ENCODE assay signal across 22 cellular contexts in the genomic region with DNA sequence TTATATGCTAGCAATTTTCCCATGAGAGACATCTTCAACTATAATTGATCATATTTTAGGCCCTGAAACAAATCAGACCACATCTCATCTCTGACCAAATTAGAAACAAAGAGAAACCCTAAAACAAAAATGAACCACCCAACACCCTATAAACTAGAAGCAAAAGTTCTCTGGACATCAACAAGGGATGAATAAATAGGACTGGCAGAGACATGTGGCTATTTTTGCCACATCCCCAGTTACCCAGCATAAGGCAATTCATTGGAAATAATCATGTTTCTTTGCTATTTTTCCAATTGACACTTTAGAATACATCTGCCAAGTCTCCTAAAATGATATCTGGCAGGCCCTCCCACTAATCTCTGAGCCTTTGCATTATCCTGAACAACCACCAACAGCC. TPM values are rescaled to one million over a fixed set of nuclear protein-coding genes. Genes with fewer than 3 reads are reported as not detected.
"Had no signal": no experiment of that assay in that cellular context is flagged by ENCODE, and none has a peak within 500 bp of the region (broad histone marks: within the 10 kb centered on the region; RNA-seq: fewer than 3 reads in every experiment).

No MANE protein-coding gene starts in this region.

- H3K4me2 ChIP-seq: neural progenitor cell had no signal

- H3K27ac ChIP-seq: esophagus squamous epithelium, left lung, neural progenitor cell, right atrium auricular region, upper lobe of right lung had no signal

- H3K27me3 ChIP-seq: esophagus squamous epithelium, left lung, neural progenitor cell, right atrium auricular region, upper lobe of right lung had no signal

- H3K9me3 Mint-ChIP-seq: activated CD4-positive, alpha-beta memory T cell treated with anti-CD3 and anti-CD28 coated beads for 36 hours; activated naive CD4-positive, alpha-beta T cell treated with anti-CD3 and anti-CD28 coated beads for 36 hours; effector memory CD8-positive, alpha-beta T cell; naive B cell; neural progenitor cell; stimulated activated naive CD8-positive, alpha-beta T cell treated with anti-CD3 and anti-CD28 coated beads, Interleukin-15, Interleukin-2, amounts not matched to agents 100 ng/mL and 50 ng/mL, for 24 hours had no signal

- H3K4me3 Mint-ChIP-seq: activated CD4-positive, alpha-beta memory T cell treated with anti-CD3 and anti-CD28 coated beads for 36 hours; activated CD4-positive, alpha-beta T cell treated with anti-CD3 and anti-CD28 coated beads for 36 hours; activated naive CD4-positive, alpha-beta T cell treated with anti-CD3 and anti-CD28 coated beads for 36 hours; effector memory CD8-positive, alpha-beta T cell; neural progenitor cell; stimulated activated naive CD8-positive, alpha-beta T cell treated with anti-CD3 and anti-CD28 coated beads, Interleukin-15, Interleukin-2, amounts not matched to agents 100 ng/mL and 50 ng/mL, for 24 hours; WTC11 had no signal

- H3K36me3 ChIP-seq: esophagus squamous epithelium, left lung, neural progenitor cell, right atrium auricular region, thoracic aorta, upper lobe of right lung had no signal

- DNase-seq: activated CD4-positive, alpha-beta memory T cell treated with anti-CD3 and anti-CD28 coated beads for 36 hours; activated CD4-positive, alpha-beta T cell treated with anti-CD3 and anti-CD28 coated beads for 36 hours; activated naive CD4-positive, alpha-beta T cell treated with anti-CD3 and anti-CD28 coated beads for 36 hours; activated T-cell treated with anti-CD3 and anti-CD28 coated beads for 4 hours; aorta; effector memory CD8-positive, alpha-beta T cell; esophagus squamous epithelium; islet precursor cell; left lung; mucosa of descending colon; naive B cell; upper lobe of right lung had no signal

- H2AFZ ChIP-seq: neural progenitor cell had no signal

- H3K36me3 Mint-ChIP-seq: activated CD4-positive, alpha-beta memory T cell treated with anti-CD3 and anti-CD28 coated beads for 36 hours had no signal

- H3K9me3 ChIP-seq: esophagus squamous epithelium, left lung, mucosa of descending colon, right atrium auricular region, thoracic aorta, upper lobe of right lung had no signal

- H3K9ac ChIP-seq: neural progenitor cell had no signal

- H3K4me3 ChIP-seq: esophagus squamous epithelium, left lung, mucosa of descending colon, neural progenitor cell, right atrium auricular region, skin epidermis, thoracic aorta, upper lobe of right lung had no signal

- H3K27ac Mint-ChIP-seq: activated CD4-positive, alpha-beta memory T cell treated with anti-CD3 and anti-CD28 coated beads for 36 hours; activated CD4-positive, alpha-beta T cell treated with anti-CD3 and anti-CD28 coated beads for 36 hours; activated naive CD4-positive, alpha-beta T cell treated with anti-CD3 and anti-CD28 coated beads for 36 hours; effector memory CD8-positive, alpha-beta T cell; neural progenitor cell; progenitor cell of endocrine pancreas; stimulated activated naive CD8-positive, alpha-beta T cell treated with anti-CD3 and anti-CD28 coated beads, Interleukin-15, Interleukin-2, amounts not matched to agents 100 ng/mL and 50 ng/mL, for 24 hours; WTC11 had no signal

- H3K27me3 Mint-ChIP-seq: activated CD4-positive, alpha-beta memory T cell treated with anti-CD3 and anti-CD28 coated beads for 36 hours; activated CD4-positive, alpha-beta T cell treated with anti-CD3 and anti-CD28 coated beads for 36 hours; effector memory CD8-positive, alpha-beta T cell; naive B cell; progenitor cell of endocrine pancreas; stimulated activated naive CD8-positive, alpha-beta T cell treated with anti-CD3 and anti-CD28 coated beads, Interleukin-15, Interleukin-2, amounts not matched to agents 100 ng/mL and 50 ng/mL, for 24 hours had no signal

- ATAC-seq: activated CD4-positive, alpha-beta T cell treated with anti-CD3 and anti-CD28 coated beads for 36 hours; effector memory CD8-positive, alpha-beta T cell; left lung; mucosa of descending colon; upper lobe of right lung; WTC11 had no signal

RNA-seq across cellular contexts. Expression of gene EQTN, which starts 53.4 kb away (rescaled TPM):
- total RNA-seq: activated CD4-positive, alpha-beta memory T cell treated with anti-CD3 and anti-CD28 coated beads for 36 hours; activated CD4-positive, alpha-beta T cell treated with anti-CD3 and anti-CD28 coated beads for 36 hours; activated naive CD4-positive, alpha-beta T cell treated with anti-CD3 and anti-CD28 coated beads for 36 hours; esophagus squamous epithelium; osteoblast; right atrium auricular region; SK-MEL-5; T-helper 2 cell treated with Interferon-gamma antibody and Interleukin-4, amounts not matched to agents 100 ng/mL and 5 ng/mL, for 36 hours; thoracic aorta; upper lobe of right lung had no signal
